13 cellular contexts compared by ENCODE assay signal in genomic region chr2:131042161-131042775, GRCh38. TPM values are rescaled to one million over a fixed set of nuclear protein-coding genes. Genes with fewer than 3 reads are reported as not detected.
DNase-seq lines count a peak whose midpoint lies in the region; ATAC-seq and TF ChIP-seq lines count a peak whose summit lies in the region.
"Had no signal": no experiment of that assay in that cellular context is flagged by ENCODE, and none has a peak within 500 bp of the region (broad histone marks: within the 10 kb centered on the region; RNA-seq: fewer than 3 reads in every experiment).

No MANE protein-coding gene starts in this region.

- no peak overlapping the region for H4K8ac ChIP-seq in trophoblast cell (ENCODE audit: low read depth, low read length)

- no peaks in the 10 kb centered on the region for H3K79me1 ChIP-seq in trophoblast cell (ENCODE audit: low read length)

- no peak overlapping the region for H2AFZ ChIP-seq in trophoblast cell (ENCODE audit: insufficient read depth, low read length, poor library complexity)

- H3K4me1 ChIP-seq in trophoblast cell (ENCODE audit: control insufficient read depth in 1 of 2, insufficient read depth in 2 of 2, low read length in 2 of 2): peaks cover 4 to 11% of the 10 kb centered on the region in 2 experiments
- H3K4me1 ChIP-seq in SJCRH30: 0 out of 2 replicates have a peak, but pooled peaks cover 5% of the 10 kb centered on the region
- H3K4me1 ChIP-seq: prostate gland had no signal

- no peak overlapping the region for H3K4me2 ChIP-seq in trophoblast cell (ENCODE audit: low read length)

- no peak overlapping the region for H3K4ac ChIP-seq in trophoblast cell (ENCODE audit: low read depth, low read length)

- H2BK120ac ChIP-seq in trophoblast cell (ENCODE audit: insufficient read depth, low read length, poor library complexity): no peak overlapping the region

- H3K9me3 ChIP-seq in trophoblast cell (ENCODE audit: insufficient read depth, low read depth, low read length) (peaks cover 3% of the 10 kb centered on the region), SJCRH30 (replicated peaks) (no peaks in the 10 kb centered on the region)
- H3K9me3 ChIP-seq: prostate gland had no signal

- no peaks in the 10 kb centered on the region for H3K79me2 ChIP-seq in trophoblast cell (ENCODE audit: control insufficient read depth, insufficient read depth, low read length, poor library complexity)

- intact Hi-C loops in dorsolateral prefrontal cortex (cut with DNase I): no loop called here

- H3K18ac ChIP-seq in trophoblast cell (ENCODE audit: low read length): no peak overlapping the region

- no peak overlapping the region for H3K23ac ChIP-seq in trophoblast cell (ENCODE audit: low read length)

- WGBS in trophoblast cell (ENCODE audit: extremely low coverage, insufficient coverage, insufficient read length): no CpG with 5 or more reads among the region's 7 CpGs

- H3K4me3 ChIP-seq in dorsolateral prefrontal cortex (no peak overlapping the region), trophoblast cell (ENCODE audit: low read depth, low read length) (no peak overlapping the region), SJCRH30 (no peak overlapping the region)
- H3K4me3 ChIP-seq: prostate gland had no signal

- DNase-seq in Daoy (ENCODE audit: low read depth): peak; percentile 27
- peak; percentile 62 for DNase-seq in NCI-H1694 (lab: John Stamatoyannopoulos, UW)
- peak in 1 of 10 donors; percentile 45 for DNase-seq in dorsolateral prefrontal cortex
- peak; percentile 81 to 84 for DNase-seq in trophoblast cell
- DNase-seq in SJCRH30: no peak
- DNase-seq: activated CD4-positive, CD25-positive, alpha-beta regulatory T cell; GF-D8; left colon; NCI-H1092; NCI-H446 had no signal

- no peaks in the 10 kb centered on the region for H3K27me3 ChIP-seq in dorsolateral prefrontal cortex
- no peaks in the 10 kb centered on the region for H3K27me3 ChIP-seq in trophoblast cell (ENCODE audit: insufficient read depth, low read length)
- no peaks in the 10 kb centered on the region for H3K27me3 ChIP-seq in SJCRH30

- H3K36me3 ChIP-seq in trophoblast cell (ENCODE audit: control insufficient read depth in 1 of 2, insufficient read depth in 2 of 2, low read length in 2 of 2) (peaks cover 12 to 13% of the 10 kb centered on the region in 2 experiments), SJCRH30 (no peaks in the 10 kb centered on the region; the same call in 1 of the 2 replicates)

- H2BK5ac ChIP-seq in trophoblast cell (ENCODE audit: low read depth, low read length, poor library complexity): no peak overlapping the region

- no peak overlapping the region for H2AK5ac ChIP-seq in trophoblast cell (ENCODE audit: low read length)

- H3K9ac ChIP-seq in trophoblast cell (ENCODE audit: low read length): no peak overlapping the region

- H4K91ac ChIP-seq in trophoblast cell (ENCODE audit: low read depth, low read length): no peak overlapping the region

- H3K27ac ChIP-seq in dorsolateral prefrontal cortex (peak overlapping the region in 45 of 59 donors; percentile 18 to 89 (median 70)), trophoblast cell (ENCODE audit: low read depth, low read length) (no peak overlapping the region), SJCRH30 (no peak overlapping the region)
- H3K27ac ChIP-seq: prostate gland had no signal

- no peak overlapping the region for H2BK12ac ChIP-seq in trophoblast cell (ENCODE audit: low read length)

- ATAC-seq in HG02678 (IDR thresholded peaks at IDR 0.05; ENCODE audit: unreplicated experiment) (no peak), GM19463 (IDR thresholded peaks at IDR 0.05; ENCODE audit: unreplicated experiment) (no peak)
- ATAC-seq: left colon had no signal

- no peak overlapping the region for H4K12ac ChIP-seq in trophoblast cell (ENCODE audit: low read depth, low read length)

- no peak overlapping the region for H3K14ac ChIP-seq in trophoblast cell (ENCODE audit: low read length)

- no peak for TF ChIP-seq CTCF in dorsolateral prefrontal cortex (IDR thresholded peaks at IDR 0.05 in 54 of 56, conservative IDR thresholded peaks at IDR 0.05 in 2 of 56; ENCODE audit: low read depth in 1 of 56, partially characterized antibody in 56 of 56)

RNA-seq across cellular contexts. Expression of gene FAM168B, which starts 51.0 kb away (rescaled TPM):
- 82.9 and 101 TPM in 2 replicates for total RNA-seq in Daoy (2014; rRNA removed; shearing (Covaris generic))
- total RNA-seq in dorsolateral prefrontal cortex: 100 to 1,000 TPM; 119 to 220 (median 170) TPM
- 95.6 and 97.7 TPM in 2 replicates for polyA plus RNA-seq in trophoblast cell (2013)
- total RNA-seq in SJCRH30 (2014; rRNA removed; shearing (Covaris generic)): 134 and 146 TPM in 2 replicates

Comparison
In these comparisons a context has a peak if more than half of its experiments do, and no peak if none do; other contexts are left out.
1. DNase-seq: peak in Daoy (single experiment), NCI-H1694 (single experiment) and trophoblast cell (2 of 2); none in SJCRH30 (0 of 2).
2. H3K27ac ChIP-seq: peak in dorsolateral prefrontal cortex (45 of 59); none in trophoblast cell (single experiment) and SJCRH30 (single experiment).